Comparison of ENCODE assay signal across 23 cellular contexts in the genomic region with DNA sequence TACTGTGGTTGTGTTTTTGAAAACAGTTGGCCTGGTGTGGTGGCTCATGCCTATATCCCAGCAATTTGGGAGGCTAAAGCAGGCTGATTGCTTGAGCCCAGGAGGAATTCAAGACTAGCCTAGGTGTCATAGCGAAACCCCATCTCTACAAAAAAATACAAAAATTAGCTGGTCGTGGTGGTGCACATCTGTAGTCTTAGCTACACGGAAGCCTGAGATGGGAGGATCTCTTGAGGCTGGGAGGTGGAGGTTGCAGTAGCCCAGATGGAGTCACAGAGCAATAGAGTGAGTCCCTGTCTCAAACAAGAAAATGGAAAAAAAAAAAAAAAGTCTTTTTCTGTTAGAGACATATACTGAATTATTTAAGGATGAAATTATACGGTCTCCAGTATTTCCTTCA.
"Had no signal": no experiment of that assay in that cellular context is flagged by ENCODE, and none has a peak within 500 bp of the region (broad histone marks: within the 10 kb centered on the region; RNA-seq: fewer than 3 reads in every experiment).

No MANE protein-coding gene starts in this region.

- DNase-seq: IMR-90, Karpas-422, KG1, MG63, NCI-H1092, NCI-H1105 treated with DMSO at 0.1 percent for 48 hours, NCI-H1417 treated with DMSO at 0.1 percent for 48 hours, NCI-H146, NCI-H1694 treated with DMSO at 0.1 percent for 48 hours, NCI-H1930, NCI-H2081 treated with DMSO at 0.1 percent for 48 hours, NCI-H2171, NCI-H226, NCI-H446, NCI-H510A, NCI-H524 treated with DMSO at 0.1 percent for 48 hours, NCI-H69, NCI-H774, SHP77, SJCRH30 had no signal

- ATAC-seq: HepG2, Panc1, SK-N-SH treated with all-trans-retinoic acid at 6 μM for 48 hours had no signal
